ENCODE assay signal across 8 cellular contexts in the genomic region with DNA sequence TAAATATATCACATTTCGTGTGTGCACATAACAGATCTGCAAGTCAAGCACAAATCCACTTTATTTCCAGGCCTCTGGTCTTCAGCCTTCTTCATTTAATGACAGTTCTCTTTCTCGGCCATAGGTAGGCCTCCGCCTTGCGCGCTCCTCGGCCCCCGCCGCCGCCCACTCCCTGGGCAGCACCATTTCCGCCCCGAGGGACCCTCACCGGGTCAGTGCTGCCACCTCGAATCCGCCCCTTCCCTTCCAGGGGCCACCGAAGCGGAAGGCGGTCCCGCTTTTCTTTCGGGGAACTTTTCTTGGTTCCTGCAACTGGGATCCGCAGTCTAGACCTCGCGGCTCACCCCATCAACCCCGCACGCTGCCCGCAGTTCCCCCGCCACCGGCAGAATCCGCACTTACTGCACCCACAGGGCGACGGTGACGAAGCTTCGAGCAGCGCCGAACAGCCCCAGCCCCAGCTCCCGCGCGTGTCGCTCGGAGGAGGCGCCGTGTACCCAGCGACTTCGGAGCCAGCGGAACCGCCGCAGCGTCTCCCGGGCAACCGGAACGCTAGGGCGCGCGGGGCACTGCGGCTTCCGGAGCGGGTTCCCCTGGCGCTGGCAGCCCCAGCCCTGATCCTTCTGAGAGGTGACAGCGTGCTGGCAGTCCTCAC. TPM values are rescaled to one million over a fixed set of nuclear protein-coding genes. Genes with fewer than 3 reads are reported as not detected.
DNase-seq lines count a peak whose midpoint lies in the region; ATAC-seq lines count a peak whose summit lies in the region.

Gene CDKL4, minus strand, starts transcription at position 502 of the 655 bp plus-strand sequence.

- no peaks in the 10 kb centered on the region for H3K36me3 ChIP-seq in H7 (replicated peaks; ENCODE audit: control insufficient read depth, insufficient read depth, low read length)

- H3K4me3 Mint-ChIP-seq in T-helper 1 cell treated with Interleukin-12 subunit alpha and Interleukin-12 subunit beta and Interleukin-4 antibody, amounts not matched to agents 30 μg/mL and 1 μg/mL, for 36 hours, result peak within 1 kb of the TSS; percentile 77

- DNase-seq in H7 (peak; percentile 35), retina (peak; percentile 64), D341Med (ENCODE audit: low spot score) (no peak)
- peak; percentile 4 for DNase-seq in effector CD8-positive, alpha-beta T cell (lab: John Stamatoyannopoulos, UW)

- H3K27ac Mint-ChIP-seq in T-helper 1 cell treated with Interleukin-12 subunit alpha and Interleukin-12 subunit beta and Interleukin-4 antibody, amounts not matched to agents 30 μg/mL and 1 μg/mL, for 36 hours, result no peak within 1 kb of the TSS

- H3K36me3 Mint-ChIP-seq in T-helper 1 cell treated with Interleukin-12 subunit alpha and Interleukin-12 subunit beta and Interleukin-4 antibody, amounts not matched to agents 30 μg/mL and 1 μg/mL, for 36 hours (ENCODE audit: low read depth), result peaks cover 2% of the 10 kb centered on the region

- H3K4me3 ChIP-seq in H7 (ENCODE audit: insufficient read depth, low read depth, low read length), result peak within 1 kb of the TSS; percentile 8; the same call in 1 of the 2 replicates

- H3K27me3 ChIP-seq in H7 (ENCODE audit: control insufficient read depth, insufficient read depth, low read length), result no peaks in the 10 kb centered on the region

- peaks cover 4% of the 10 kb centered on the region for H3K27me3 Mint-ChIP-seq in T-helper 1 cell treated with Interleukin-12 subunit alpha and Interleukin-12 subunit beta and Interleukin-4 antibody, amounts not matched to agents 30 μg/mL and 1 μg/mL, for 36 hours (ENCODE audit: low read depth)

- ATAC-seq in GM21825 (IDR thresholded peaks at IDR 0.05; ENCODE audit: unreplicated experiment) (no peak), HG02840 (IDR thresholded peaks at IDR 0.05; ENCODE audit: low FRiP score, unreplicated experiment) (no peak), HG02759 (IDR thresholded peaks at IDR 0.05; ENCODE audit: unreplicated experiment) (no peak)

- H3K4me1 Mint-ChIP-seq in T-helper 1 cell treated with Interleukin-12 subunit alpha and Interleukin-12 subunit beta and Interleukin-4 antibody, amounts not matched to agents 30 μg/mL and 1 μg/mL, for 36 hours (ENCODE audit: low read depth), result peaks cover 14% of the 10 kb centered on the region

- no peaks in the 10 kb centered on the region for H3K9me3 Mint-ChIP-seq in T-helper 1 cell treated with Interleukin-12 subunit alpha and Interleukin-12 subunit beta and Interleukin-4 antibody, amounts not matched to agents 30 μg/mL and 1 μg/mL, for 36 hours

RNA-seq across cellular contexts. Expression of gene CDKL4, which starts in this region (rescaled TPM):
- 0.41 TPM in 1 of 2 replicates, not detected in the other for total RNA-seq in H7 (2014; rRNA removed; shearing (Covaris generic))

Comparison
In these comparisons a context has a peak if more than half of its experiments do, and no peak if none do; other contexts are left out.
1. Peak in DNase-seq and H3K4me3 ChIP-seq in H7; RNA of the gene not detected or under 1 TPM.